In genomic region chr7:23181684-23182553, GRCh38 we compare ENCODE assay signal across 1 cellular context.
TF ChIP-seq lines count a peak whose summit lies in the region.

Gene NUP42 (plus strand): TSS chr7:23182048. CDS start chr7:23182086, 38 bp downstream.

TF ChIP-seq in HepG2, 621 proteins besides CTCF, POLR2A, EP300 and RAD21 (continued from another document and continues in another):
- TF ChIP-seq BCLAF1 (IDR thresholded peaks at IDR 0.05) (no peak), SP1 (IDR thresholded peaks at IDR 0.05) (no peak), SP1 (CRISPR knock-in tag; IDR thresholded peaks at IDR 0.05) (no peak; the same call in none of the 2 replicates), MEIS2 (CRISPR knock-in tag; IDR thresholded peaks at IDR 0.05) (no peak), ZSCAN22 (CRISPR knock-in tag; IDR thresholded peaks at IDR 0.05) (no peak), ZNF672 (CRISPR knock-in tag; IDR thresholded peaks at IDR 0.05) (no peak), ZSCAN30 (CRISPR knock-in tag; IDR thresholded peaks at IDR 0.05) (no peak), PRDM15 (CRISPR knock-in tag; IDR thresholded peaks at IDR 0.05) (no peak; the same call in 1 of the 2 replicates), RBFOX2 (IDR thresholded peaks at IDR 0.05; ENCODE audit: low read depth, low read length) (peak; percentile 86), ZBTB38 (CRISPR knock-in tag; IDR thresholded peaks at IDR 0.05) (peak; percentile 54; the same call in 1 of the 2 replicates), ZNF510 (CRISPR knock-in tag; IDR thresholded peaks at IDR 0.05; ENCODE audit: low read depth) (no peak), AGO1 (IDR thresholded peaks at IDR 0.05; ENCODE audit: low read depth, low read length, poor library complexity, severe bottlenecking) (no peak), FLYWCH1 (CRISPR knock-in tag; IDR thresholded peaks at IDR 0.05) (no peak), BCL3 (CRISPR knock-in tag; IDR thresholded peaks at IDR 0.05) (peak; percentile 84; the same call in 1 of the 2 replicates), TCF12 (IDR thresholded peaks at IDR 0.05) (no peak), TCF12 (CRISPR knock-in tag; IDR thresholded peaks at IDR 0.05) (no peak), XRCC5 (optimal IDR thresholded peaks at IDR 0.05; ENCODE audit: low read length) (peak; percentile 79), ATF6 (CRISPR knock-in tag; conservative IDR thresholded peaks at IDR 0.05) (0 out of 2 replicates have a peak, but pooled peaks have one; percentile 47), SMARCE1 (IDR thresholded peaks at IDR 0.05; ENCODE audit: borderline replicate concordance) (no peak), ZNF615 (CRISPR knock-in tag; IDR thresholded peaks at IDR 0.05; ENCODE audit: borderline replicate concordance) (no peak), TFAP4 (IDR thresholded peaks at IDR 0.05; ENCODE audit: borderline replicate concordance, low read depth) (peak; percentile 51; the same call in 1 of the 2 replicates), PLSCR1 (CRISPR knock-in tag; IDR thresholded peaks at IDR 0.05; ENCODE audit: borderline replicate concordance) (no peak), ZBTB7B (CRISPR knock-in tag; IDR thresholded peaks at IDR 0.05) (peak; percentile 75; the same call in 1 of the 2 replicates), PHF8 (CRISPR knock-in tag; IDR thresholded peaks at IDR 0.05) (peak; percentile 98), ZFYVE20 (CRISPR knock-in tag; IDR thresholded peaks at IDR 0.05; ENCODE audit: borderline replicate concordance, low read depth) (0 out of 2 replicates have a peak, but pooled peaks have one; percentile 28), ZBTB40 (IDR thresholded peaks at IDR 0.05) (no peak), ZBTB40 (CRISPR knock-in tag; IDR thresholded peaks at IDR 0.05) (peak; percentile 65; the same call in 1 of the 2 replicates), STAT6 (CRISPR knock-in tag; IDR thresholded peaks at IDR 0.05; ENCODE audit: borderline replicate concordance) (peak; percentile 73; the same call in 1 of the 2 replicates), SKI (IDR thresholded peaks at IDR 0.05; ENCODE audit: partially characterized antibody) (peak; percentile 44), ZNF691 (CRISPR knock-in tag; IDR thresholded peaks at IDR 0.05; ENCODE audit: borderline replicate concordance, low read depth) (no peak; the same call in 1 of the 2 replicates), CEBPG (CRISPR knock-in tag; IDR thresholded peaks at IDR 0.05) (peak; percentile 60)
